In the genomic region with DNA sequence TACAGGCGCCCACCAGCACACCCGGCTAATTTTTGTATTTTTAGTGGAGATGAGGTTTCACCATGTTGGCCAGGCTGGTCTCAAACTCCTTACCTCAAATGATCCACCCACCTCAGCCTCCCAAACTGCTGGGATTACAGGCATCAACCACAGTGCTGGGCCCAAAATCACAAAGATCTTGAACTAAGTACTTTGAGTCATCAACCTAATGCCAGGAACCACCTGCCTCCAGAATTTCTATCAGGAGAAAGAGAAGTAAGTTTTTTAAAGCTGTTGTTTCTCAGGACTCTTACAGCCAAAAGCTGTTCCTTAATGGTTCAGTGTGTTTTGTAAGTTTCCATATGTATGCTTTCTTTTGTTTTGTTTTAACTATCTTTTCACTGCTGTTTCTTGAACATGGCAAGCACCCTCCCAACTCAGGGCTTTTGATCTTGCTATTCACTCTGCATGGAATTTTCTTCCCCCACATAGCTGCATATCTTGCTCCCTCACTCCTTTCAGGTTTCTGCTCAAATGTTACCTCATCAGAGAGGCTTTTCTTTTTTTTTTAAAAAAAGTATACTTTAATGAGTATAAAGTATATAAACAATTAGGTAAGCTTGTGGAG, we compare ENCODE assay signal across 24 cellular contexts. TPM values are rescaled to one million over a fixed set of nuclear protein-coding genes. Genes with fewer than 3 reads are reported as not detected.
DNase-seq lines count a peak whose midpoint lies in the region; ATAC-seq, FAIRE-seq and TF ChIP-seq lines count a peak whose summit lies in the region.
"Had no signal": no experiment of that assay in that cellular context is flagged by ENCODE, and none has a peak within 500 bp of the region (broad histone marks: within the 10 kb centered on the region; RNA-seq: fewer than 3 reads in every experiment).

No MANE protein-coding gene starts in this region.

- no peak for ATAC-seq in stimulated activated naive CD8-positive, alpha-beta T cell treated with anti-CD3 and anti-CD28 coated beads, Interleukin-15, Interleukin-2, amounts not matched to agents 100 U/mL and 50 U/mL, for 24 hours
- ATAC-seq in HG03159 (IDR thresholded peaks at IDR 0.05; ENCODE audit: unreplicated experiment), result no peak
- ATAC-seq: PC-3 had no signal

- no peaks in the 10 kb centered on the region for H3K9me3 ChIP-seq in HUES6 (ENCODE audit: control insufficient read depth, insufficient read depth, low read depth, low read length)
- H3K9me3 ChIP-seq: BE2C, SK-N-SH had no signal

- H3K27me3 ChIP-seq in HUES6 (ENCODE audit: control insufficient read depth, insufficient read depth, low read length), result no peaks in the 10 kb centered on the region
- H3K27me3 ChIP-seq: BE2C had no signal

- TF ChIP-seq POLR2A in GM12892 (IDR thresholded peaks at IDR 0.05; ENCODE audit: low read depth, low read length), result no peak

- H3K4me1 ChIP-seq in HUES6 (ENCODE audit: control insufficient read depth, insufficient read depth, low read length), result peaks cover 15% of the 10 kb centered on the region

- no peaks in the 10 kb centered on the region for H3K36me3 ChIP-seq in HUES6 (ENCODE audit: control insufficient read depth, insufficient read depth, low read length)
- H3K36me3 ChIP-seq: BE2C had no signal

- peak overlapping the region; percentile 45 for H3K9ac ChIP-seq in HUES6 (ENCODE audit: low read length)
- H3K9ac ChIP-seq: SK-N-SH had no signal

- no peak overlapping the region for H3K4me3 ChIP-seq in HUES6 (ENCODE audit: low read depth, low read length)

- peak overlapping the region; percentile 64 for H3K27ac ChIP-seq in HUES6 (ENCODE audit: low read depth, low read length)

- DNase-seq in GM12892 (ENCODE audit: insufficient read length) (no peak), amniotic epithelial cell (ENCODE audit: low read depth) (peak; percentile 60), iPS-NIHi7 (ENCODE audit: extremely low spot score) (peak; percentile 44), ureter (ENCODE audit: low spot score) (no peak), NCI-H2171 (lab: John Stamatoyannopoulos, UW) (no peak)
- DNase-seq in stimulated activated naive CD8-positive, alpha-beta T cell treated with anti-CD3 and anti-CD28 coated beads, Interleukin-15, Interleukin-2, amounts not matched to agents 100 U/mL and 50 U/mL, for 24 hours, result no peak
- DNase-seq: 8988T; ACHN; BE2C; CD8-positive, alpha-beta memory T cell; DMS153; DND-41; NCI-H1092 treated with DMSO at 0.1 percent for 48 hours; NCI-H1436; NCI-H187; NCI-H2081 treated with DMSO at 0.1 percent for 48 hours; NCI-H446; NCI-H524 treated with DMSO at 0.1 percent for 48 hours; NCI-H774; PC-3; SK-N-SH; SW 1271 had no signal

- FAIRE-seq in GM12892 (lab: Jason Lieb, UNC), result peak; percentile 48

RNA-seq across cellular contexts. Expression of gene PAK1, which starts 6.0 kb away (rescaled TPM):
- 72.2 TPM for polyA plus RNA-seq in GM12892 (2012; ENCODE audit: missing spikeins)
- total RNA-seq in ureter, result 56.7 TPM

Comparison
In these comparisons a context has a peak if more than half of its experiments do, and no peak if none do; other contexts are left out.
1. DNase-seq: peak in amniotic epithelial cell (single experiment) and iPS-NIHi7 (single experiment); none in GM12892 (single experiment), ureter (single experiment), stimulated activated naive CD8-positive, alpha-beta T cell treated with anti-CD3 and anti-CD28 coated beads, Interleukin-15, Interleukin-2, amounts not matched to agents 100 U/mL and 50 U/mL, for 24 hours (single experiment) and NCI-H2171 (single experiment).